In the genomic region with DNA sequence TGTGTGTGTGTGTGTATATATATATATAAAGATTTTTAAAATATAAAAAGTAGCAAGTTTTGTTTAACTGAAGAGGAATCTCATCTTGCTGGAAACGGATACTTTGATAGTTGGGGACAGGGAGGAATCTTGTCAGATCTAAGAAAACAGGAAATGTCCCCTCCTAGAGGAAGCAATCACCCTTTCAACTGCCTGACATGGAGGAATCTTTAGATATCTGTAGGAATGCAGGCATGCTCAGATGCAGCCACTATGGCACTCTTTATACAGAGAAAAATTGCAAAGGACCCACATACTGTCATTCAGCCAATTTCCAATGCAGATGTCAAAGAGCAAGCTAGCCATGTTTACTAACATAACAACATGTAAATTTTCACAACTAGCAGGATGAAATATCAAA, we compare ENCODE assay signal across 31 cellular contexts.
"Had no signal": no experiment of that assay in that cellular context is flagged by ENCODE, and none has a peak within 500 bp of the region (broad histone marks: within the 10 kb centered on the region; RNA-seq: fewer than 3 reads in every experiment).

No MANE protein-coding gene starts in this region.

- H3K4me3 Mint-ChIP-seq: activated CD4-positive, alpha-beta memory T cell treated with anti-CD3 and anti-CD28 coated beads, Interleukin-2, amount 10 ng/mL, durations not matched to agents 7 days and 5 days; activated CD4-positive, alpha-beta T cell treated with anti-CD3 and anti-CD28 coated beads, Interleukin-2, amount 10 ng/mL, durations not matched to agents 7 days and 5 days; activated naive CD4-positive, alpha-beta T cell treated with anti-CD3 and anti-CD28 coated beads, Interleukin-2, amount 50 U/mL, for 24 hours; activated naive CD8-positive, alpha-beta T cell treated with anti-CD3 and anti-CD28 coated beads, Interleukin-2, amount 50 U/mL, for 24 hours; activated T-cell treated with anti-CD3 and anti-CD28 coated beads, Interleukin-2, amount 50 U/mL, for 4 hours; activated T-helper 17 cell treated with anti-CD3 and anti-CD28 coated beads, Interleukin-2, amount 50 U/mL, for 72 hours; central memory CD8-positive, alpha-beta T cell; mesothelial cell of epicardium; naive B cell; stimulated activated memory B cell treated with anti-CD40 and anti-IgM and Interleukin-4, amounts not matched to agents 10 μg/mL and 1 μg/mL and 100 μg/mL, for 72 hours; stimulated activated naive CD8-positive, alpha-beta T cell treated with anti-CD3 and anti-CD28 coated beads, Interleukin-15, amount 100 ng/mL, for 72 hours had no signal

- H3K9me3 Mint-ChIP-seq: activated naive CD4-positive, alpha-beta T cell treated with anti-CD3 and anti-CD28 coated beads, Interleukin-2, amount 50 U/mL, for 24 hours had no signal

- H3K27me3 Mint-ChIP-seq: activated CD4-positive, alpha-beta memory T cell treated with anti-CD3 and anti-CD28 coated beads, Interleukin-2, amount 10 ng/mL, durations not matched to agents 7 days and 5 days; activated CD4-positive, alpha-beta T cell treated with anti-CD3 and anti-CD28 coated beads, Interleukin-2, amount 10 ng/mL, durations not matched to agents 7 days and 5 days; activated naive CD4-positive, alpha-beta T cell treated with anti-CD3 and anti-CD28 coated beads, Interleukin-2, amount 50 U/mL, for 24 hours; activated naive CD8-positive, alpha-beta T cell treated with anti-CD3 and anti-CD28 coated beads, Interleukin-2, amount 50 U/mL, for 24 hours; activated T-helper 17 cell treated with anti-CD3 and anti-CD28 coated beads, Interleukin-2, amount 50 U/mL, for 72 hours; central memory CD8-positive, alpha-beta T cell; naive B cell; stimulated activated memory B cell treated with anti-CD40 and anti-IgM and Interleukin-4, amounts not matched to agents 10 μg/mL and 1 μg/mL and 100 μg/mL, for 72 hours; stimulated activated naive CD8-positive, alpha-beta T cell treated with anti-CD3 and anti-CD28 coated beads, Interleukin-15, amount 100 ng/mL, for 72 hours had no signal

- H3K79me2 ChIP-seq: parathyroid adenoma had no signal

- H3K4me2 ChIP-seq: smooth muscle cell had no signal

- H3K4me1 Mint-ChIP-seq: activated T-helper 17 cell treated with anti-CD3 and anti-CD28 coated beads, Interleukin-2, amount 50 U/mL, for 72 hours had no signal

- H3K9me3 ChIP-seq: right atrium auricular region, thyroid gland had no signal

- H3K4me3 ChIP-seq: esophagus squamous epithelium, heart right ventricle, right atrium auricular region, smooth muscle cell, thyroid gland had no signal

- H3K4me1 ChIP-seq: parathyroid adenoma had no signal

- H3K27ac ChIP-seq: epithelial cell of prostate, esophagus squamous epithelium, heart right ventricle, parathyroid adenoma, right atrium auricular region, thyroid gland had no signal

- H3K27me3 ChIP-seq: esophagus squamous epithelium, heart right ventricle, right atrium auricular region, thyroid gland had no signal

- H3K36me3 ChIP-seq: esophagus squamous epithelium, heart right ventricle, right atrium auricular region, thyroid gland had no signal

- H2AFZ ChIP-seq: parathyroid adenoma had no signal

- DNase-seq: activated CD4-positive, alpha-beta memory T cell treated with anti-CD3 and anti-CD28 coated beads, Interleukin-2, amount 10 ng/mL, durations not matched to agents 7 days and 5 days; activated CD4-positive, alpha-beta T cell treated with anti-CD3 and anti-CD28 coated beads for 1 hour; activated CD4-positive, alpha-beta T cell treated with anti-CD3 and anti-CD28 coated beads, Interleukin-2, amount 10 ng/mL, durations not matched to agents 7 days and 5 days; activated gamma-delta T cell treated with Interleukin-2 at 50 U/mL for 16 hours; activated naive CD8-positive, alpha-beta T cell treated with anti-CD3 and anti-CD28 coated beads, Interleukin-2, amount 50 U/mL, for 24 hours; activated T-cell treated with anti-CD3 and anti-CD28 coated beads, Interleukin-2, amount 50 U/mL, for 4 hours; amygdala; dermis blood vessel endothelial cell; effector CD4-positive, alpha-beta T cell; esophagus squamous epithelium; foreskin melanocyte; heart right ventricle; left cardiac atrium; mammary epithelial cell; naive B cell; stimulated activated CD4-positive, alpha-beta T cell treated with anti-CD3 and anti-CD28 coated beads, Interleukin-1b, Interleukin-23, amount 100 ng/mL, for 48 hours; stimulated activated CD4-positive, alpha-beta T cell treated with anti-CD3 and anti-CD28 coated beads, Interleukin-4, amount 100 ng/mL, for 4 hours; stimulated activated CD8-positive, alpha-beta memory T cell treated with anti-CD3 and anti-CD28 coated beads, Interleukin-4, amount 100 ng/mL, for 48 hours; stimulated activated naive CD8-positive, alpha-beta T cell treated with anti-CD3 and anti-CD28 coated beads, Interleukin-15, amount 100 ng/mL, for 72 hours; substantia nigra; T-helper 1 cell; thyroid gland had no signal

- ATAC-seq: activated naive CD8-positive, alpha-beta T cell treated with anti-CD3 and anti-CD28 coated beads, Interleukin-2, amount 50 U/mL, for 24 hours; activated T-cell treated with anti-CD3 and anti-CD28 coated beads, Interleukin-2, amount 50 U/mL, for 4 hours; activated T-helper 17 cell treated with anti-CD3 and anti-CD28 coated beads, Interleukin-2, amount 50 U/mL, for 72 hours; heart right ventricle; left cardiac atrium; stimulated activated memory B cell treated with anti-CD40 and anti-IgM and Interleukin-4, amounts not matched to agents 10 μg/mL and 1 μg/mL and 100 μg/mL, for 72 hours; stimulated activated naive CD8-positive, alpha-beta T cell treated with anti-CD3 and anti-CD28 coated beads, Interleukin-15, amount 100 ng/mL, for 72 hours had no signal

- H3K9ac ChIP-seq: parathyroid adenoma had no signal

- H3K27ac Mint-ChIP-seq: activated CD4-positive, alpha-beta memory T cell treated with anti-CD3 and anti-CD28 coated beads, Interleukin-2, amount 10 ng/mL, durations not matched to agents 7 days and 5 days; activated CD4-positive, alpha-beta T cell treated with anti-CD3 and anti-CD28 coated beads, Interleukin-2, amount 10 ng/mL, durations not matched to agents 7 days and 5 days; activated naive CD4-positive, alpha-beta T cell treated with anti-CD3 and anti-CD28 coated beads, Interleukin-2, amount 50 U/mL, for 24 hours; activated naive CD8-positive, alpha-beta T cell treated with anti-CD3 and anti-CD28 coated beads, Interleukin-2, amount 50 U/mL, for 24 hours; activated T-helper 17 cell treated with anti-CD3 and anti-CD28 coated beads, Interleukin-2, amount 50 U/mL, for 72 hours; mesothelial cell of epicardium; naive B cell; stimulated activated memory B cell treated with anti-CD40 and anti-IgM and Interleukin-4, amounts not matched to agents 10 μg/mL and 1 μg/mL and 100 μg/mL, for 72 hours; stimulated activated naive CD8-positive, alpha-beta T cell treated with anti-CD3 and anti-CD28 coated beads, Interleukin-15, amount 100 ng/mL, for 72 hours had no signal
